Comparison of ENCODE assay signal across 8 cellular contexts in the genomic region with DNA sequence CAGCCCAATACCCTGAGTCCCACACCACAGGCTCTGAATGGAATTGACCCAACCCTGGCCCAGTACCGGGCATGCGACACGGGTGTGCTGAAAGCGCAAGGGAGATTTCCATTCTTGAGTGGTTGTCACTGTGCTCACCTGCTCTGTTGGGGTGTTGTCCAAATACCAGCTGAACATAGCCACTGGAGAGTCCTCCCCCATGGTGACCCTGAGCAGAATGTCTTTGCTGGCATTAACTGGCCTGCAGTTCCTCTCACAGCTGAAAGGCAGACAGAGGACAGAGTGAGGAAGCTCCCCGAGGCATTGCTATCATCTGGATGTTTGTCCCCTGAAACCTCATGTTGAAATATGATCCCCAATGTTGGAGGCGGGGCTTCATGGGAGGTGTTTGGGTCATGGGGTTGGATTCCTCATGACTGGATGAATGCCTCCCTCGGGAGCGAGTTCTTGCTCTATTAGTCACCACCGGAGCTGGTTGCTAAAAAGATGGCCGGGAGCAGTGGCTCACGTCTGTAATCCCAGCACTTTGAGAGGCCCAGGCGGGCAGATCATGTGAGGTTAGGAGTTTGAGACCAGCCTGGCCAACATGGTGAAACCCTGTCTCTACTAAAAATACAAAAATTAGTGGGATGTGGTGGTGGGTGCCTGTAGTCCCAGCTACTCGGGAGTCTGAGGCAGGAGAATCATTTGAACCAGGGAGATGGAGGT. TPM values are rescaled to one million over a fixed set of nuclear protein-coding genes. Genes with fewer than 3 reads are reported as not detected.
A peak's percentile ranks its signal among the peaks of the same experiment; 100 is the strongest.
DNase-seq lines count a peak whose midpoint lies in the region; ATAC-seq and FAIRE-seq lines count a peak whose summit lies in the region.

No MANE protein-coding gene starts in this region.

- peak overlapping the region; percentile 12 for H3K27ac ChIP-seq in muscle layer of colon (ENCODE audit: low read depth, low read length)

- no peak overlapping the region for H3K4me3 Mint-ChIP-seq in effector memory CD8-positive, alpha-beta T cell

- no peaks in the 10 kb centered on the region for H3K4me1 Mint-ChIP-seq in effector memory CD8-positive, alpha-beta T cell (ENCODE audit: low read depth in 2 of 2)

- H3K9me3 Mint-ChIP-seq in effector memory CD8-positive, alpha-beta T cell: no peaks in the 10 kb centered on the region

- H3K4me1 ChIP-seq in muscle layer of colon (ENCODE audit: insufficient read depth, low read length): no peaks in the 10 kb centered on the region

- H3K36me3 Mint-ChIP-seq in effector memory CD8-positive, alpha-beta T cell (ENCODE audit: insufficient read depth): peaks cover 4% of the 10 kb centered on the region

- H3K27ac Mint-ChIP-seq in effector memory CD8-positive, alpha-beta T cell: no peak overlapping the region

- H3K9me3 ChIP-seq in muscle layer of colon (ENCODE audit: low read length): no peaks in the 10 kb centered on the region

- no peaks in the 10 kb centered on the region for H3K36me3 ChIP-seq in muscle layer of colon (ENCODE audit: insufficient read depth, low read length)

- H3K4me3 ChIP-seq in muscle layer of colon (ENCODE audit: low read depth in 1 of 2, low read length in 2 of 2): peak overlapping the region in 1 of 2 donors; percentile 44

- FAIRE-seq in G401.6 (lab: Jason Lieb, UNC): peak; percentile 97

- H3K9ac ChIP-seq in muscle layer of colon (ENCODE audit: low read length): no peak overlapping the region

- ATAC-seq in esophagus mucosa (peak; percentile 93), GM19467 (IDR thresholded peaks at IDR 0.05; ENCODE audit: unreplicated experiment) (no peak), GM21576 (IDR thresholded peaks at IDR 0.05; ENCODE audit: unreplicated experiment) (no peak)
- no peak for ATAC-seq in effector memory CD8-positive, alpha-beta T cell (replicated peaks)

- peaks cover 8 to 40% of the 10 kb centered on the region in 2 donors for H3K27me3 Mint-ChIP-seq in effector memory CD8-positive, alpha-beta T cell

- H3K27me3 ChIP-seq in muscle layer of colon (ENCODE audit: control insufficient read depth in 1 of 2, insufficient read depth in 2 of 2, low read length in 2 of 2): no peaks in the 10 kb centered on the region

- peak; percentile 17 for DNase-seq in NCI-H69 (lab: John Stamatoyannopoulos, UW)
- no peak for DNase-seq in effector CD4-positive, alpha-beta T cell
- no peak for DNase-seq in effector memory CD8-positive, alpha-beta T cell

RNA-seq across cellular contexts. Expression of a gene that starts 57.3 kb away (rescaled TPM):
- 0.32 TPM for total RNA-seq in esophagus mucosa
